Comparison of ENCODE assay signal across 9 cellular contexts in genomic region chr2:71064754-71065621, GRCh38. TPM values are rescaled to one million over a fixed set of nuclear protein-coding genes. Genes with fewer than 3 reads are reported as not detected.
DNase-seq lines count a peak whose midpoint lies in the region; ATAC-seq and TF ChIP-seq lines count a peak whose summit lies in the region.
"Had no signal": no experiment of that assay in that cellular context is flagged by ENCODE, and none has a peak within 500 bp of the region (broad histone marks: within the 10 kb centered on the region; RNA-seq: fewer than 3 reads in every experiment).

No MANE protein-coding gene starts in this region.

- H3K36me3 ChIP-seq in esophagus squamous epithelium, result no peaks in the 10 kb centered on the region

- intact Hi-C loops in esophagus squamous epithelium (cut with DNase I), result no loop called here

- no peak overlapping the region for H3K4me3 ChIP-seq in esophagus squamous epithelium

- TF ChIP-seq CTCF in esophagus squamous epithelium (IDR thresholded peaks at IDR 0.05), result no peak

- peak; percentile 29 for ATAC-seq in GM19395 (IDR thresholded peaks at IDR 0.05; ENCODE audit: unreplicated experiment)
- ATAC-seq in HG03571 (IDR thresholded peaks at IDR 0.05; ENCODE audit: unreplicated experiment), result peak; percentile 24

- H3K27ac ChIP-seq in esophagus squamous epithelium (peak overlapping the region; percentile 53 to 88 (median 66)), substantia nigra (ENCODE audit: low read depth, low read length, poor library complexity, severe bottlenecking) (peak overlapping the region; percentile 43)

- peak in 1 of 4 donors; percentile 40 for TF ChIP-seq POLR2A in esophagus squamous epithelium (IDR thresholded peaks at IDR 0.05)

- 29 to 31% methylated on average over 7 of the region's 7 CpGs for WGBS in esophagus squamous epithelium, 2 donors

- H3K27me3 ChIP-seq in esophagus squamous epithelium, result no peaks in the 10 kb centered on the region

- H3K9me3 ChIP-seq in esophagus squamous epithelium, result no peaks in the 10 kb centered on the region

- H3K4me1 ChIP-seq in esophagus squamous epithelium, result peaks cover 22 to 77% (median 25%) of the 10 kb centered on the region in 3 donors

- no peak for DNase-seq in esophagus squamous epithelium (lab: John Stamatoyannopoulos, UW)
- peak in 2 of 49 donors; percentile 15 to 42 for DNase-seq in substantia nigra (lab: John Stamatoyannopoulos, UW)
- DNase-seq in NCI-H1436 (lab: John Stamatoyannopoulos, UW), result no peak
- no peak for DNase-seq in cortex of kidney (lab: John Stamatoyannopoulos, UW)
- DNase-seq in stimulated activated CD4-positive, alpha-beta T cell treated with anti-CD3 and anti-CD28 coated beads, Interleukin-4, amount 100 ng/mL, for 1 hour, result no peak
- no peak for DNase-seq in central memory CD4-positive, alpha-beta T cell
- DNase-seq: NCI-H187 had no signal

RNA-seq across cellular contexts. Expression of gene NAGK, which starts 3.5 kb away (rescaled TPM):
- total RNA-seq in esophagus squamous epithelium, result 100 to 1,000 TPM in 3 of 4 donors, 10 to 100 TPM in 1; 87.5 to 278 (median 166) TPM
